18 cellular contexts compared by ENCODE assay signal in genomic region chr14:74532246-74532645, GRCh38. TPM values are rescaled to one million over a fixed set of nuclear protein-coding genes. Genes with fewer than 3 reads are reported as not detected.
DNase-seq lines count a peak whose midpoint lies in the region; ATAC-seq and TF ChIP-seq lines count a peak whose summit lies in the region.
"Had no signal": no experiment of that assay in that cellular context is flagged by ENCODE, and none has a peak within 500 bp of the region (broad histone marks: within the 10 kb centered on the region; RNA-seq: fewer than 3 reads in every experiment).

No MANE protein-coding gene starts in this region.

- TF ChIP-seq CTCF in HCT116 (IDR thresholded peaks at IDR 0.05 in 2 of 3, conservative IDR thresholded peaks at IDR 0.05 in 1 of 3; ENCODE audit: borderline replicate concordance in 1 of 3, insufficient read depth in 1 of 3, low read depth in 2 of 3, low read length in 2 of 3) (no peak), RWPE1 (conservative IDR thresholded peaks at IDR 0.05; ENCODE audit: low read depth) (no peak), neural progenitor cell (IDR thresholded peaks at IDR 0.05) (no peak)

- ATAC-seq in HCT116, result no peak
- no peak for ATAC-seq in HG03565 (IDR thresholded peaks at IDR 0.05; ENCODE audit: unreplicated experiment)
- ATAC-seq in HG02623 (IDR thresholded peaks at IDR 0.05; ENCODE audit: unreplicated experiment), result no peak

- no peak overlapping the region for H3K27ac ChIP-seq in HCT116 (ENCODE audit: low read depth, low read length)
- H3K27ac ChIP-seq in RWPE1, result peak overlapping the region; percentile 76
- no peak overlapping the region for H3K27ac ChIP-seq in neural progenitor cell
- H3K27ac ChIP-seq: HL-60 had no signal

- no peaks in the 10 kb centered on the region for H3K9me2 ChIP-seq in HCT116 (ENCODE audit: insufficient read depth)

- H3K79me2 ChIP-seq in HCT116 (ENCODE audit: insufficient read depth, low read length) (no peaks in the 10 kb centered on the region), neural progenitor cell (ENCODE audit: low read depth) (no peaks in the 10 kb centered on the region)

- CTCF ChIA-PET in HCT116 (lab: Charles Lee), result interaction anchor here (0.7 to 1.1 kb wide), 3 partner anchors 30 to 77 kb away, joined by 3 to 10 read pairs (median 6); no protein-coding TSS in a partner anchor
- CTCF ChIA-PET in RWPE1 (lab: Yijun Ruan, JAX), result interaction anchor here (0.7 to 1.1 kb wide), 2 partner anchors 236 to 280 kb away, joined by 3 to 4 read pairs; no protein-coding TSS in a partner anchor

- RAD21 ChIA-PET in HCT116 (lab: Charles Lee; ENCODE audit: low non-redundant PET in 1 of 2, low total read pairs in 2 of 2, uncharacterized antibody in 2 of 2, unreplicated experiment in 2 of 2), result interaction anchor here in 1 of 2 experiments (1.5 kb wide), 1 partner anchor 77 kb away, joined by 4 read pairs; no protein-coding TSS in a partner anchor

- no peaks in the 10 kb centered on the region for H3F3A ChIP-seq in neural progenitor cell (ENCODE audit: low read depth)

- H3K4me1 ChIP-seq in HCT116 (ENCODE audit: control insufficient read depth in 1 of 2, insufficient read depth in 2 of 2, low read length in 2 of 2) (peaks cover 10 to 16% of the 10 kb centered on the region in 2 experiments), neural progenitor cell (no peaks in the 10 kb centered on the region), skeletal muscle satellite cell (ENCODE audit: control insufficient read depth, insufficient read depth, low read length) (no peaks in the 10 kb centered on the region)
- H3K4me1 ChIP-seq: BE2C had no signal

- H3K4me2 ChIP-seq in HCT116 (ENCODE audit: low read length), result peak overlapping the region; percentile 64; the same call in 1 of the 2 replicates
- no peak overlapping the region for H3K4me2 ChIP-seq in neural progenitor cell
- H3K4me2 ChIP-seq in skeletal muscle satellite cell (ENCODE audit: low read length), result no peak overlapping the region
- H3K4me2 ChIP-seq: GM23338 had no signal

- H3K4me3 Mint-ChIP-seq in neural progenitor cell, result no peak overlapping the region
- H3K4me3 Mint-ChIP-seq: CD4-positive, CD25-positive, alpha-beta regulatory T cell; CD8-positive, alpha-beta memory T cell; GM23338 had no signal

- H3K9me3 ChIP-seq in HCT116 (ENCODE audit: control insufficient read depth in 1 of 2, insufficient read depth in 1 of 2, low read depth in 1 of 2, low read length in 2 of 2) (no peaks in the 10 kb centered on the region), neural progenitor cell (ENCODE audit: low read depth) (no peaks in the 10 kb centered on the region), skeletal muscle satellite cell (replicated peaks; ENCODE audit: low read length) (no peaks in the 10 kb centered on the region)
- H3K9me3 ChIP-seq: BE2C had no signal

- H3K27me3 Mint-ChIP-seq in neural progenitor cell (ENCODE audit: insufficient read depth, low read depth), result peaks cover 5% of the 10 kb centered on the region

- peak overlapping the region; percentile 79 for H3K27ac Mint-ChIP-seq in neural progenitor cell

- no peaks in the 10 kb centered on the region for H3K36me3 Mint-ChIP-seq in neural progenitor cell
- H3K36me3 Mint-ChIP-seq: CD4-positive, CD25-positive, alpha-beta regulatory T cell; CD8-positive, alpha-beta memory T cell had no signal

- no peak for DNase-seq in HCT116 (ENCODE audit: low read depth, low spot score)
- no peak for DNase-seq in RWPE1 (ENCODE audit: low spot score)
- DNase-seq in neural progenitor cell (ENCODE audit: low spot score), result no peak
- DNase-seq in hippocampal formation (lab: John Stamatoyannopoulos, UW), result no peak
- DNase-seq: BE2C; C1 segment of cervical spinal cord; CD4-positive, CD25-positive, alpha-beta regulatory T cell; CD8-positive, alpha-beta memory T cell; COR-L47; DMS 273 treated with DMSO at 0.1 percent for 48 hours; DND-41 had no signal

- no peaks in the 10 kb centered on the region for H3K9me3 Mint-ChIP-seq in neural progenitor cell
- H3K9me3 Mint-ChIP-seq: CD8-positive, alpha-beta memory T cell; GM23338 had no signal

- H3K27me3 ChIP-seq in HCT116 (ENCODE audit: insufficient read depth, low read length) (no peaks in the 10 kb centered on the region), neural progenitor cell (no peaks in the 10 kb centered on the region), skeletal muscle satellite cell (ENCODE audit: control insufficient read depth, insufficient read depth, low read length) (no peaks in the 10 kb centered on the region)
- H3K27me3 ChIP-seq: BE2C had no signal

- H2AFZ ChIP-seq in HCT116 (ENCODE audit: low read depth, low read length, poor library complexity, severe bottlenecking), result no peak overlapping the region
- no peak overlapping the region for H2AFZ ChIP-seq in neural progenitor cell (replicated peaks)

- H4K20me1 ChIP-seq in HCT116 (ENCODE audit: insufficient read depth) (no peaks in the 10 kb centered on the region), neural progenitor cell (ENCODE audit: low read depth) (no peaks in the 10 kb centered on the region)

- TF ChIP-seq POLR2A in HCT116 (IDR thresholded peaks at IDR 0.05; ENCODE audit: borderline replicate concordance, extremely low read depth, insufficient read depth, insufficient read length), result no peak

- intact Hi-C loops in HCT116 (cut with micrococcal nuclease), result no loop called here

- H3K4me3 ChIP-seq in HCT116 (replicated peaks in 1 of 2; ENCODE audit: low read depth in 1 of 2, low read length in 2 of 2) (no peak overlapping the region), neural progenitor cell (no peak overlapping the region), skeletal muscle satellite cell (ENCODE audit: low read length) (no peak overlapping the region)
- H3K4me3 ChIP-seq: GM12878, GM23338, K562 had no signal

- H3K36me3 ChIP-seq in HCT116 (ENCODE audit: control insufficient read depth in 1 of 2, insufficient read depth in 2 of 2, low read length in 2 of 2), result no peaks in the 10 kb centered on the region
- H3K36me3 ChIP-seq in neural progenitor cell, result no peaks in the 10 kb centered on the region
- peaks cover 76% of the 10 kb centered on the region for H3K36me3 ChIP-seq in skeletal muscle satellite cell (ENCODE audit: insufficient read depth, low read length)
- H3K36me3 ChIP-seq: BE2C had no signal

- peaks cover 4% of the 10 kb centered on the region for H3K4me1 Mint-ChIP-seq in neural progenitor cell

- 0 out of 2 replicates have a peak overlapping the region, but pooled peaks have one; percentile 33 for H3K9ac ChIP-seq in HCT116 (ENCODE audit: low read length)
- H3K9ac ChIP-seq in neural progenitor cell, result no peak overlapping the region
- peak overlapping the region; percentile 64 for H3K9ac ChIP-seq in skeletal muscle satellite cell (ENCODE audit: low read depth, low read length)

- no peak for TF ChIP-seq RAD21 in HCT116 (IDR thresholded peaks at IDR 0.05; ENCODE audit: low read depth)

- BruUV-seq in HCT116 (replicated peaks; lab: Mats Ljungman, UMichigan), result no TSS peak

- POLR2A ChIA-PET in HCT116 (lab: Charles Lee) (no interaction called here), RWPE1 (lab: Yijun Ruan, JAX; ENCODE audit: low non-redundant PET) (no interaction called here)

TF ChIP-seq in HCT116, 20 proteins besides CTCF, POLR2A, EP300 and RAD21:
- TF ChIP-seq CEBPB (IDR thresholded peaks at IDR 0.05; ENCODE audit: low read depth), result no peak

RNA-seq across cellular contexts. Expression of gene ISCA2, which starts 38.7 kb away (rescaled TPM):
- total RNA-seq in HCT116 (2021; ENCODE audit: unreplicated experiment), result 27.5 TPM
- polyA plus RNA-seq in HCT116 (2012), result 14.3 and 16.6 TPM in 2 replicates
- 45.5 and 47.0 TPM in 2 replicates for total RNA-seq in neural progenitor cell (ENCODE audit: low replicate concordance)
- total RNA-seq in skeletal muscle satellite cell (2012; rRNA removed), result 10.9 and 20.1 TPM in 2 replicates

RNA-seq across cellular contexts. Expression of gene NPC2, which starts 39.1 kb away (rescaled TPM):
- total RNA-seq in HCT116 (2021; ENCODE audit: unreplicated experiment) (105 TPM), neural progenitor cell (ENCODE audit: low replicate concordance) (371 and 405 TPM in 2 replicates)
- 191 and 211 TPM in 2 replicates for polyA plus RNA-seq in HCT116 (2012)
- 112 and 157 TPM in 2 replicates for total RNA-seq in skeletal muscle satellite cell (2012; rRNA removed)
